Comparison of ENCODE assay signal across 25 cellular contexts in genomic region chr10:6426317-6426716, GRCh38.
DNase-seq lines count a peak whose midpoint lies in the region; ATAC-seq and TF ChIP-seq lines count a peak whose summit lies in the region.
"Had no signal": no experiment of that assay in that cellular context is flagged by ENCODE, and none has a peak within 500 bp of the region (broad histone marks: within the 10 kb centered on the region; RNA-seq: fewer than 3 reads in every experiment).

No MANE protein-coding gene starts in this region.

- no peak for TF ChIP-seq POLR2A in sigmoid colon (IDR thresholded peaks at IDR 0.05)

- no peak for ATAC-seq in activated CD4-positive, alpha-beta T cell treated with anti-CD3 and anti-CD28 coated beads for 36 hours
- ATAC-seq in activated naive CD8-positive, alpha-beta T cell treated with anti-CD3 and anti-CD28 coated beads, Interleukin-2, amount 50 U/mL, for 24 hours: no peak
- ATAC-seq: HCT116, PC-3 had no signal

- H3K36me3 ChIP-seq in sigmoid colon: no peaks in the 10 kb centered on the region
- H3K36me3 ChIP-seq: MG63 had no signal

- no peak for TF ChIP-seq EP300 in sigmoid colon (IDR thresholded peaks at IDR 0.05)

- no peaks in the 10 kb centered on the region for H3K27me3 Mint-ChIP-seq in activated CD4-positive, alpha-beta T cell treated with anti-CD3 and anti-CD28 coated beads for 36 hours
- no peaks in the 10 kb centered on the region for H3K27me3 Mint-ChIP-seq in activated naive CD4-positive, alpha-beta T cell treated with anti-CD3 and anti-CD28 coated beads, Interleukin-2, amount 50 U/mL, for 24 hours
- H3K27me3 Mint-ChIP-seq in activated naive CD8-positive, alpha-beta T cell treated with anti-CD3 and anti-CD28 coated beads, Interleukin-2, amount 50 U/mL, for 24 hours: no peaks in the 10 kb centered on the region
- H3K27me3 Mint-ChIP-seq: CD8-positive, alpha-beta memory T cell had no signal

- 92 to 96% methylated on average over 6 of the region's 6 CpGs for WGBS in sigmoid colon, 2 donors

- H3K4me1 Mint-ChIP-seq in activated CD4-positive, alpha-beta T cell treated with anti-CD3 and anti-CD28 coated beads for 36 hours: peaks cover 28% of the 10 kb centered on the region
- peaks cover 27% of the 10 kb centered on the region for H3K4me1 Mint-ChIP-seq in activated naive CD4-positive, alpha-beta T cell treated with anti-CD3 and anti-CD28 coated beads, Interleukin-2, amount 50 U/mL, for 24 hours
- peaks cover 44% of the 10 kb centered on the region for H3K4me1 Mint-ChIP-seq in activated naive CD8-positive, alpha-beta T cell treated with anti-CD3 and anti-CD28 coated beads, Interleukin-2, amount 50 U/mL, for 24 hours
- H3K4me1 Mint-ChIP-seq: B cell had no signal

- no peaks in the 10 kb centered on the region for H3K27me3 ChIP-seq in sigmoid colon

- intact Hi-C loops in activated CD4-positive, alpha-beta T cell treated with anti-CD3 and anti-CD28 coated beads for 36 hours (cut with DNase I, micrococcal nuclease): no loop called here
- intact Hi-C loops in sigmoid colon (cut with DNase I): no loop called here

- no peak overlapping the region for H3K4me3 Mint-ChIP-seq in activated CD4-positive, alpha-beta T cell treated with anti-CD3 and anti-CD28 coated beads for 36 hours
- H3K4me3 Mint-ChIP-seq in activated naive CD4-positive, alpha-beta T cell treated with anti-CD3 and anti-CD28 coated beads, Interleukin-2, amount 50 U/mL, for 24 hours: no peak overlapping the region
- H3K4me3 Mint-ChIP-seq in activated naive CD8-positive, alpha-beta T cell treated with anti-CD3 and anti-CD28 coated beads, Interleukin-2, amount 50 U/mL, for 24 hours: peak overlapping the region; percentile 18
- H3K4me3 Mint-ChIP-seq: B cell; CD8-positive, alpha-beta memory T cell had no signal

- no peaks in the 10 kb centered on the region for H3K9me3 ChIP-seq in sigmoid colon
- H3K9me3 ChIP-seq: MG63 had no signal

- H3K27ac ChIP-seq in sigmoid colon: no peak overlapping the region
- H3K27ac ChIP-seq: 22Rv1, C4-2B had no signal

- POLR2A ChIA-PET in activated CD4-positive, alpha-beta T cell treated with anti-CD3 and anti-CD28 coated beads for 36 hours (lab: Charles Lee): no interaction called here

- CTCF ChIA-PET in activated CD4-positive, alpha-beta T cell treated with anti-CD3 and anti-CD28 coated beads for 36 hours (lab: Charles Lee): interaction anchor here (0.6 kb wide), 1 partner anchor 331 kb away, joined by 3 read pairs; no protein-coding TSS in a partner anchor

- peaks cover 0 to 3% (median under 1%) of the 10 kb centered on the region in 4 donors for H3K4me1 ChIP-seq in sigmoid colon

- DNase-seq in activated CD4-positive, alpha-beta T cell treated with anti-CD3 and anti-CD28 coated beads for 36 hours: no peak
- no peak for DNase-seq in activated CD4-positive, alpha-beta T cell treated with anti-CD3 and anti-CD28 coated beads for 4 hours
- no peak for DNase-seq in activated naive CD4-positive, alpha-beta T cell treated with anti-CD3 and anti-CD28 coated beads, Interleukin-2, amount 50 U/mL, for 16 hours
- DNase-seq in activated naive CD8-positive, alpha-beta T cell treated with anti-CD3 and anti-CD28 coated beads, Interleukin-2, amount 50 U/mL, for 24 hours: no peak
- DNase-seq in ureter (ENCODE audit: low spot score) (peak; percentile 14), NAMALWA (ENCODE audit: low spot score) (no peak), sigmoid colon (no peak)
- DNase-seq: CD8-positive, alpha-beta memory T cell; DMS 273 treated with DMSO at 0.1 percent for 48 hours; DMS79 treated with DMSO at 0.1 percent for 48 hours; GF-D8; IMR-90; KG1; MG63; NCI-H2029; NCI-H446 treated with DMSO at 0.1 percent for 48 hours; NCI-H526; NCI-H82; NK-92 treated with Interleukin-12 subunit alpha and Interleukin-12 subunit beta, amount 100 ng/mL, for 24 hours; PC-3 had no signal

- H3K9me3 Mint-ChIP-seq in activated CD4-positive, alpha-beta T cell treated with anti-CD3 and anti-CD28 coated beads for 36 hours (ENCODE audit: low read depth): no peaks in the 10 kb centered on the region
- H3K9me3 Mint-ChIP-seq in activated naive CD4-positive, alpha-beta T cell treated with anti-CD3 and anti-CD28 coated beads, Interleukin-2, amount 50 U/mL, for 24 hours: no peaks in the 10 kb centered on the region
- H3K9me3 Mint-ChIP-seq in activated naive CD8-positive, alpha-beta T cell treated with anti-CD3 and anti-CD28 coated beads, Interleukin-2, amount 50 U/mL, for 24 hours: no peaks in the 10 kb centered on the region
- H3K9me3 Mint-ChIP-seq: CD8-positive, alpha-beta memory T cell had no signal

- no peak overlapping the region for H3K4me3 ChIP-seq in sigmoid colon
- H3K4me3 ChIP-seq: MG63 had no signal

- peak overlapping the region; percentile 49 for H3K27ac Mint-ChIP-seq in activated CD4-positive, alpha-beta T cell treated with anti-CD3 and anti-CD28 coated beads for 36 hours
- H3K27ac Mint-ChIP-seq in activated naive CD4-positive, alpha-beta T cell treated with anti-CD3 and anti-CD28 coated beads, Interleukin-2, amount 50 U/mL, for 24 hours: peak overlapping the region; percentile 81
- H3K27ac Mint-ChIP-seq in activated naive CD8-positive, alpha-beta T cell treated with anti-CD3 and anti-CD28 coated beads, Interleukin-2, amount 50 U/mL, for 24 hours: peak overlapping the region; percentile 83
- H3K27ac Mint-ChIP-seq: B cell had no signal

- no peak for TF ChIP-seq CTCF in sigmoid colon (IDR thresholded peaks at IDR 0.05)

- peaks cover 30% of the 10 kb centered on the region for H3K36me3 Mint-ChIP-seq in activated CD4-positive, alpha-beta T cell treated with anti-CD3 and anti-CD28 coated beads for 36 hours (ENCODE audit: low read depth)
- H3K36me3 Mint-ChIP-seq in activated naive CD4-positive, alpha-beta T cell treated with anti-CD3 and anti-CD28 coated beads, Interleukin-2, amount 50 U/mL, for 24 hours: peaks cover 4% of the 10 kb centered on the region
- peaks cover 38% of the 10 kb centered on the region for H3K36me3 Mint-ChIP-seq in activated naive CD8-positive, alpha-beta T cell treated with anti-CD3 and anti-CD28 coated beads, Interleukin-2, amount 50 U/mL, for 24 hours (ENCODE audit: low read depth)
